ENCODE assay signal across 5 cellular contexts in genomic region chr5:5883116-5883515, GRCh38.
"Had no signal": no experiment of that assay in that cellular context is flagged by ENCODE, and none has a peak within 500 bp of the region (broad histone marks: within the 10 kb centered on the region; RNA-seq: fewer than 3 reads in every experiment).

No MANE protein-coding gene starts in this region.

- H3K4me1 ChIP-seq: HAP-1 had no signal

- H3K36me3 ChIP-seq: HAP-1 had no signal

- H3K4me3 ChIP-seq: HAP-1 had no signal

- H3K27ac ChIP-seq: HL-60 had no signal

- H3K9me3 ChIP-seq: HAP-1 had no signal

- DNase-seq: GOT3, H7, HFFc6 had no signal
